Comparison of ENCODE assay signal across 11 cellular contexts in the genomic region with DNA sequence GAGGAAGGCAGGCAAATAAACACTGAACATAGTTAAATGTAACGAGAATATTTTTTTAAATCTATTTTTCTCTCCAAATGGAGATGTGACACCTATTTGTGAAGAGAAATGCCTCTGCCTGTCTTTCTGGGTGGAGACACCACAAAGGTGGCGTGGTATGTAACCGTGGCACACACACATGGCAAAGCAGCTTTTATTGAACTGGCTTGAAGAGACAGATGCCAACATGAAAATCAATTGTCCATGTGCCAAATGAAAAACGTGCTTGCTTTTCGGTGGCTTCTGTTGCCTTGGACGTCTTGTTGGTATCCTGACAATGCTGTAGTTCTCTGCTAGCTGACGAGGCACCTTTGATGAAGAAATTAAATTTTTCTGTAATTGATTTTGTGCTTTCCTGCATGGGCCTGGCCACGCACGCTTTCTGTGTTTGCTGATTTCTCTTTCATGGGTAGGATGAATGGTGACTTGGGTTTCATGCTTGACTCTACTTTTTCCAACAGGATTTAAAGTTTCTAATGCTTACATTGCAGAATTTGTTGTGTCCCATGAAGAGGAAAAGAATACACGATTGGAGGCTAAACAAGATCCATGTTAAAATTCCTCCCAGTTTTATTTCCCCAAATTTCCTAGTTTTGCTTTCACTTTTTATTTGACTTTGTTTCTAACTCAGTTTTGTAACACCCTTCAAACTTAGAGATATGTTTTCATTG.
"Had no signal": no experiment of that assay in that cellular context is flagged by ENCODE, and none has a peak within 500 bp of the region (broad histone marks: within the 10 kb centered on the region; RNA-seq: fewer than 3 reads in every experiment).

No MANE protein-coding gene starts in this region.

- H3K4me3 Mint-ChIP-seq: nephron; T-helper 2 cell treated with Interferon-gamma antibody and Interleukin-4, amounts not matched to agents 5 μg/mL and 100 μg/mL, for 36 hours had no signal

- H3K4me3 ChIP-seq: tibial nerve had no signal

- H3K9me3 ChIP-seq: tibial nerve had no signal

- DNase-seq: activated naive CD4-positive, alpha-beta T cell; cortex of kidney; effector memory CD4-positive, alpha-beta T cell; erythroblast; hypothalamus; left cardiac atrium; stimulated activated CD4-positive, alpha-beta T cell treated with anti-CD3 and anti-CD28 coated beads, Interleukin-15, amount 100 ng/mL, for 24 hours; stimulated activated CD4-positive, alpha-beta T cell treated with anti-CD3 and anti-CD28 coated beads, Interleukin-4, amount 100 ng/mL, for 4 hours had no signal

- H3K27ac Mint-ChIP-seq: T-helper 2 cell treated with Interferon-gamma antibody and Interleukin-4, amounts not matched to agents 5 μg/mL and 100 μg/mL, for 36 hours had no signal

- H3K27ac ChIP-seq: tibial nerve had no signal

- H3K9me3 Mint-ChIP-seq: nephron; T-helper 2 cell treated with Interferon-gamma antibody and Interleukin-4, amounts not matched to agents 5 μg/mL and 100 μg/mL, for 36 hours had no signal

- ATAC-seq: left cardiac atrium had no signal

- H3K27me3 ChIP-seq: tibial nerve had no signal

- H3K36me3 ChIP-seq: tibial nerve had no signal
